7 cellular contexts compared by ENCODE assay signal in the genomic region with DNA sequence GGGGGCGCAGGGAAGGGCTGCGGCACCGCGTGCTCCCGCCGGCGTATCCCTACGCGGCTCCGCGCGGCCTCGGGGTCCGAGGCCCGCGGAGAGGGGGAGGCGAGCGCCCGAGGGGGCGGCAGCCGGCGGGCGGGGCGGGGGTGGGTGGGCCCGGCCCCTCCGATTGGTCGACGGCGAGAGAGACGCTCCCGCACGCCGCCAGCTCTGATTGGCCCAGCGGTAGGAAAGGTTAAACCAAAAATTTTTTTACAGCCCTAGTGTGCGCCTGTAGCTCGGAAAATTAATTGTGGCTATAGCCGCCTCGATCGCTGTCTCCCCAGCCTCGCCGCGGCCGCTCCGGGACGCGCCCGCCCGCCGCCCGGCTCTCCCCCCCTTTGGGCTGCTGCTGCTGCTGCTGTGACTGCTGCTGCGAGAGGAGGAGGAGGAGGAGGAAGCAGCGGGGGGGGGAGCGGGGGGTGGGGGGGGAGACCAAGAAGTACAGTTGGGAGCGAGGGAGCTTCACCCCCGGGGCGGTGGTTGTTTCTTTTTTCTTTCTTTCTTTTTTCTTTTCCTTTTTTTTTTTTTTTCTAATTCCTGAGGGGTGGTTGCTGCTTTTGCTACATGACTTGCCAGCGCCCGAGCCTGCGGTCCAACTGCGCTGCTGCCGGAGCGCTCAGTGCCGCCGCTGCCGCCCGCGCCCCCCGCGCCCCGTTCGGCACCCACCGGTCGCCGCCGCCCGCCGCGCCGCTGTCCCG. TPM values are rescaled to one million over a fixed set of nuclear protein-coding genes. Genes with fewer than 3 reads are reported as not detected.
DNase-seq lines count a peak whose midpoint lies in the region; ATAC-seq, FAIRE-seq and TF ChIP-seq lines count a peak whose summit lies in the region.

Gene FOXG1, plus strand, starts transcription at position 283 of the 734 bp plus-strand sequence. CDS start 493 bp downstream, outside the sequence.

- H3K4ac ChIP-seq in mesendoderm (ENCODE audit: low read depth, low read length): no peak within 1 kb of the TSS

- no peak within 1 kb of the TSS for H2BK15ac ChIP-seq in mesendoderm (replicated peaks; ENCODE audit: low read depth)

- no peak within 1 kb of the TSS for H2AK5ac ChIP-seq in mesendoderm (ENCODE audit: low read length)

- no peak within 1 kb of the TSS for H2BK5ac ChIP-seq in mesendoderm (ENCODE audit: low read length)

- DNase-seq in NCI-H1436 treated with DMSO at 0.1 percent for 48 hours (lab: John Stamatoyannopoulos, UW) (peak; percentile 88), anterior cingulate cortex (lab: John Stamatoyannopoulos, UW) (peak in 55 of 58 donors; percentile 34 to 93 (median 79)), mesendoderm (peak; percentile 87), GF-D8 (lab: John Stamatoyannopoulos, UW) (no peak), RCC 7860 (ENCODE audit: low spot score) (no peak)

- H3K4me2 ChIP-seq in mesendoderm (ENCODE audit: low read length): peak within 1 kb of the TSS; percentile 41

- H3K79me2 ChIP-seq in mesendoderm (ENCODE audit: control insufficient read depth, insufficient read depth, low read length): no peaks in the 10 kb centered on the region

- H4K5ac ChIP-seq in mesendoderm (ENCODE audit: low read length): no peak within 1 kb of the TSS

- no peaks in the 10 kb centered on the region for H3K4me1 ChIP-seq in mesendoderm (ENCODE audit: control insufficient read depth, low read depth, low read length)

- H4K8ac ChIP-seq in mesendoderm (ENCODE audit: low read depth, low read length): no peak within 1 kb of the TSS

- no peak within 1 kb of the TSS for H3K27ac ChIP-seq in mesendoderm (ENCODE audit: low read depth, low read length)

- H3K4me3 ChIP-seq in mesendoderm (ENCODE audit: low read length): peak within 1 kb of the TSS; percentile 8

- H3K79me1 ChIP-seq in mesendoderm (ENCODE audit: low read length): no peaks in the 10 kb centered on the region

- no peak for ATAC-seq in GM18502 (IDR thresholded peaks at IDR 0.05; ENCODE audit: poor library complexity, unreplicated experiment)

- H3K36me3 ChIP-seq in mesendoderm (ENCODE audit: control insufficient read depth, insufficient read depth, low read length): no peaks in the 10 kb centered on the region

- peak; percentile 70 for TF ChIP-seq POLR2A in GM19193 (IDR thresholded peaks at IDR 0.05; ENCODE audit: extremely low read depth, insufficient read depth, insufficient read length)

- H3K9ac ChIP-seq in mesendoderm (ENCODE audit: low read length): peak within 1 kb of the TSS; percentile 46

- H2BK120ac ChIP-seq in mesendoderm (ENCODE audit: low read depth, low read length): peak within 1 kb of the TSS; percentile 61

- no peak within 1 kb of the TSS for H3K23ac ChIP-seq in mesendoderm (ENCODE audit: low read length)

- FAIRE-seq in RCC 7860 (lab: Jason Lieb, UNC): no peak

- H3K18ac ChIP-seq in mesendoderm (ENCODE audit: low read length): peak within 1 kb of the TSS; percentile 78

- WGBS in mesendoderm (ENCODE audit: extremely low coverage, insufficient coverage, low lambda C conversion rate): no CpG with 5 or more reads among the region's 80 CpGs

- peak within 1 kb of the TSS; percentile 68 for H3K56ac ChIP-seq in mesendoderm (ENCODE audit: low read length)

- peaks cover 30% of the 10 kb centered on the region for H3K27me3 ChIP-seq in mesendoderm (ENCODE audit: insufficient read depth, low read length, poor library complexity)

RNA-seq across cellular contexts. Expression of gene FOXG1, which starts in this region (rescaled TPM):
- 0.10 TPM for polyA plus RNA-seq in mesendoderm (2013, experiment 1 of 2)
- polyA plus RNA-seq in mesendoderm (2013, experiment 2 of 2): 0.10 TPM

Comparison
In these comparisons a context has a peak if more than half of its experiments do, and no peak if none do; other contexts are left out.
1. DNase-seq: peak in NCI-H1436 treated with DMSO at 0.1 percent for 48 hours (single experiment), anterior cingulate cortex (55 of 58) and mesendoderm (single experiment); none in GF-D8 (single experiment) and RCC 7860 (single experiment).